8 cellular contexts compared by ENCODE assay signal in genomic region chr3:127970966-127971592, GRCh38.
DNase-seq lines count a peak whose midpoint lies in the region; ATAC-seq and TF ChIP-seq lines count a peak whose summit lies in the region.

No MANE protein-coding gene starts in this region.

- no peaks in the 10 kb centered on the region for H3K4me1 Mint-ChIP-seq in nephron progenitor cell

- TF ChIP-seq CTCF in AG10803 (conservative IDR thresholded peaks at IDR 0.05; ENCODE audit: low read length) (peak; percentile 90), GM12873 (IDR thresholded peaks at IDR 0.05; ENCODE audit: insufficient read depth, low read depth, low read length, missing control alignments) (peak; percentile 91), nephron progenitor cell (IDR thresholded peaks at IDR 0.05) (peak; percentile 65)

- H3K36me3 Mint-ChIP-seq in nephron progenitor cell (ENCODE audit: low read depth) = peaks cover 5% of the 10 kb centered on the region

- DNase-seq in AG10803 (ENCODE audit: low read depth) (peak; percentile 63), NCI-H1105 (lab: John Stamatoyannopoulos, UW) (peak; percentile 53), fibroblast of peridontal ligament (ENCODE audit: extremely low read depth) (peak; percentile 67), nephron progenitor cell (peak; percentile 29)

- peaks cover 5% of the 10 kb centered on the region for H3K9me3 Mint-ChIP-seq in nephron progenitor cell

- ATAC-seq in SK-N-SH treated with all-trans-retinoic acid at 6 μM for 48 hours (peak; percentile 97), GM18873 (IDR thresholded peaks at IDR 0.05; ENCODE audit: low FRiP score, unreplicated experiment) (no peak), HG03521 (IDR thresholded peaks at IDR 0.05; ENCODE audit: unreplicated experiment) (no peak)

- no peak overlapping the region for H3K4me3 ChIP-seq in AG10803 (ENCODE audit: low read length)

- no peak overlapping the region for H3K4me3 Mint-ChIP-seq in nephron progenitor cell

- no peak overlapping the region for H3K27ac Mint-ChIP-seq in nephron progenitor cell

- H3K27me3 Mint-ChIP-seq in nephron progenitor cell (ENCODE audit: low read depth, poor library complexity) = peaks cover 61% of the 10 kb centered on the region

TF ChIP-seq in SK-N-SH treated with all-trans-retinoic acid at 6 μM for 48 hours, 23 proteins besides CTCF, POLR2A, EP300 and RAD21:
- TF ChIP-seq, protein P1, sequence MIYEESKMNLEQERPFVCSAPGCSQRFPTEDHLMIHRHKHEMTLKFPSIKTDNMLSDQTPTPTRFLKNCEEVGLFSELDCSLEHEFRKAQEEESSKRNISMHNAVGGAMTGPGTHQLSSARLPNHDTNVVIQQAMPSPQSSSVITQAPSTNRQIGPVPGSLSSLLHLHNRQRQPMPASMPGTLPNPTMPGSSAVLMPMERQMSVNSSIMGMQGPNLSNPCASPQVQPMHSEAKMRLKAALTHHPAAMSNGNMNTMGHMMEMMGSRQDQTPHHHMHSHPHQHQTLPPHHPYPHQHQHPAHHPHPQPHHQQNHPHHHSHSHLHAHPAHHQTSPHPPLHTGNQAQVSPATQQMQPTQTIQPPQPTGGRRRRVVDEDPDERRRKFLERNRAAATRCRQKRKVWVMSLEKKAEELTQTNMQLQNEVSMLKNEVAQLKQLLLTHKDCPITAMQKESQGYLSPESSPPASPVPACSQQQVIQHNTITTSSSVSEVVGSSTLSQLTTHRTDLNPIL (CRISPR knock-in tag; IDR thresholded peaks at IDR 0.05; ENCODE audit: low read depth) = no peak
- TF ChIP-seq ZFP30 (CRISPR knock-in tag; IDR thresholded peaks at IDR 0.05) (no peak), ESRRG (CRISPR knock-in tag; IDR thresholded peaks at IDR 0.05) (no peak), ZFP3 (CRISPR knock-in tag; IDR thresholded peaks at IDR 0.05) (no peak), TCF4 (CRISPR knock-in tag; IDR thresholded peaks at IDR 0.05; ENCODE audit: borderline replicate concordance) (no peak), ISL1 (CRISPR knock-in tag; IDR thresholded peaks at IDR 0.05) (no peak), GLIS3 (CRISPR knock-in tag; IDR thresholded peaks at IDR 0.05) (no peak), OSR1 (CRISPR knock-in tag; IDR thresholded peaks at IDR 0.05) (no peak), ZNF70 (CRISPR knock-in tag; IDR thresholded peaks at IDR 0.05) (no peak), TOX (CRISPR knock-in tag; IDR thresholded peaks at IDR 0.05; ENCODE audit: borderline replicate concordance) (no peak), ARNTL (CRISPR knock-in tag; IDR thresholded peaks at IDR 0.05; ENCODE audit: borderline replicate concordance, low read depth) (no peak), CSRNP3 (CRISPR knock-in tag; IDR thresholded peaks at IDR 0.05) (no peak), ZC3H10 (CRISPR knock-in tag; IDR thresholded peaks at IDR 0.05) (no peak)
- TF ChIP-seq, protein P2, sequence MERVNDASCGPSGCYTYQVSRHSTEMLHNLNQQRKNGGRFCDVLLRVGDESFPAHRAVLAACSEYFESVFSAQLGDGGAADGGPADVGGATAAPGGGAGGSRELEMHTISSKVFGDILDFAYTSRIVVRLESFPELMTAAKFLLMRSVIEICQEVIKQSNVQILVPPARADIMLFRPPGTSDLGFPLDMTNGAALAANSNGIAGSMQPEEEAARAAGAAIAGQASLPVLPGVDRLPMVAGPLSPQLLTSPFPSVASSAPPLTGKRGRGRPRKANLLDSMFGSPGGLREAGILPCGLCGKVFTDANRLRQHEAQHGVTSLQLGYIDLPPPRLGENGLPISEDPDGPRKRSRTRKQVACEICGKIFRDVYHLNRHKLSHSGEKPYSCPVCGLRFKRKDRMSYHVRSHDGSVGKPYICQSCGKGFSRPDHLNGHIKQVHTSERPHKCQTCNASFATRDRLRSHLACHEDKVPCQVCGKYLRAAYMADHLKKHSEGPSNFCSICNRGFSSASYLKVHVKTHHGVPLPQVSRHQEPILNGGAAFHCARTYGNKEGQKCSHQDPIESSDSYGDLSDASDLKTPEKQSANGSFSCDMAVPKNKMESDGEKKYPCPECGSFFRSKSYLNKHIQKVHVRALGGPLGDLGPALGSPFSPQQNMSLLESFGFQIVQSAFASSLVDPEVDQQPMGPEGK (CRISPR knock-in tag; IDR thresholded peaks at IDR 0.05; ENCODE audit: borderline replicate concordance) = no peak
